In the genomic region with DNA sequence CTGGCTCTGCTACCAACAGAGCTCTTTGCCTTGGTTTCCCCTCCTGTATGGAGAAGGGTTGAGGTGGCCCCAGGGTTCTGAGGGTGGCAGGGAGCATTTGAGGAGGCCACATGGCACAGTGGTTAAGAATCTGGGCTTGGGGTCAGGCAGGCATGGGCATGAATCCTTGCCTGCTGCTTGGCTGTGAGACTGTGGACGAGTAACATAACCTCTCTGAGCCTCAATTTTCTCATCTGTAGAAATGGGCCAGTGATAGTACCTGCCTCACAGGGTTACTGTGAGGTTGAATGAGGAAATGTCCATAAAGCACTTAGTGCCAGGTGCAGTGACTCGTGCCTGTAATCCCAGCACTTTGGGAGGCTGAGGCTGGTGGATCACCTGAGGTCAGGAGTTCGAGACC, we compare ENCODE assay signal across 1 cellular context.
TF ChIP-seq lines count a peak whose summit lies in the region.

No MANE protein-coding gene starts in this region.

TF ChIP-seq in H1, 55 proteins besides CTCF, POLR2A, EP300 and RAD21:
- TF ChIP-seq EGR1 (IDR thresholded peaks at IDR 0.05; ENCODE audit: borderline replicate concordance, low read depth, low read length) (no peak), TAF7 (optimal IDR thresholded peaks at IDR 0.05; ENCODE audit: borderline replicate concordance, low read depth, low read length) (no peak), JUND (IDR thresholded peaks at IDR 0.05; ENCODE audit: low read length) (no peak), HDAC6 (IDR thresholded peaks at IDR 0.05; ENCODE audit: low read depth, low read length) (no peak), SRF (IDR thresholded peaks at IDR 0.05; ENCODE audit: low read depth, low read length) (no peak), POU5F1 (IDR thresholded peaks at IDR 0.05; ENCODE audit: low read depth, low read length) (no peak), NANOG (IDR thresholded peaks at IDR 0.05; ENCODE audit: insufficient read depth, low read depth, low read length, poor library complexity, severe bottlenecking) (no peak), EZH2 (IDR thresholded peaks at IDR 0.05; ENCODE audit: low read depth, low read length, severe bottlenecking) (no peak), JUN (IDR thresholded peaks at IDR 0.05; ENCODE audit: low read depth, low read length) (no peak), CHD2 (IDR thresholded peaks at IDR 0.05; ENCODE audit: low read length) (no peak)
- TF ChIP-seq, protein P1, sequence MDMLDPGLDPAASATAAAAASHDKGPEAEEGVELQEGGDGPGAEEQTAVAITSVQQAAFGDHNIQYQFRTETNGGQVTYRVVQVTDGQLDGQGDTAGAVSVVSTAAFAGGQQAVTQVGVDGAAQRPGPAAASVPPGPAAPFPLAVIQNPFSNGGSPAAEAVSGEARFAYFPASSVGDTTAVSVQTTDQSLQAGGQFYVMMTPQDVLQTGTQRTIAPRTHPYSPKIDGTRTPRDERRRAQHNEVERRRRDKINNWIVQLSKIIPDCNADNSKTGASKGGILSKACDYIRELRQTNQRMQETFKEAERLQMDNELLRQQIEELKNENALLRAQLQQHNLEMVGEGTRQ (IDR thresholded peaks at IDR 0.05; ENCODE audit: low read length): no peak
TF ChIP-seq in H1: peak in this region for 0.
